1 cellular context compared by ENCODE assay signal in the genomic region with DNA sequence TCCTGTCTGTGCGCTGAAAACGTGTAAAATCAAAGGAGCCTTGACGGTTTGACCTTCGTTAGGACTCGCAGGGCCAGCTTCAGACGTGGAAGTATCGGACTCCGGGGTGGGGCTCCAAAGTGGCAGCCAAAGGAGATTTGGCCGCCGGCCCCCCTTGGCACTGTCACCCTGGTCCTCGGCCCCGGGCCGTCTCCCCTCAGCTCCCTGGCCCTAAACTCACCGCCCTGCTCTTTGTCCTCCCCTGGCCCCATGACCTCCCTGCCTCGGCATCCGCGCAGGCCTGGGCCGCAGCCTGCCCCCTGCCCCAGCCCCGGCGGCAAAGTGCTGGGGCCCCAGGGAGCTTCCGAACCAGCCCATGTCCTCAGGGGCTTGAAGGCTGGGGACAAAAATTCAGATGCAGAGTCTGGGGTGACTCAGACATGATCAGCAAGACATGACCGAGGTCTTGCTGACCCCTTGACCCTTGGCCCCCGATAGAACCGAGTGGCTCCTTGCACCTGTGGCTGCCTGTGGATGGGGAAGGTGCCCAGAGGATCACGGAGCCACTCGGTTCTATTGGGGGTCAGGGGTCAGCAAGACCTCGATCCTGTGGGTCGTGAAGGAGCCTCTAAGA.
TF ChIP-seq lines count a peak whose summit lies in the region.

No MANE protein-coding gene starts in this region.

TF ChIP-seq in liver, 16 proteins besides CTCF, POLR2A, EP300 and RAD21 (continued from another document):
- TF ChIP-seq, protein P1, sequence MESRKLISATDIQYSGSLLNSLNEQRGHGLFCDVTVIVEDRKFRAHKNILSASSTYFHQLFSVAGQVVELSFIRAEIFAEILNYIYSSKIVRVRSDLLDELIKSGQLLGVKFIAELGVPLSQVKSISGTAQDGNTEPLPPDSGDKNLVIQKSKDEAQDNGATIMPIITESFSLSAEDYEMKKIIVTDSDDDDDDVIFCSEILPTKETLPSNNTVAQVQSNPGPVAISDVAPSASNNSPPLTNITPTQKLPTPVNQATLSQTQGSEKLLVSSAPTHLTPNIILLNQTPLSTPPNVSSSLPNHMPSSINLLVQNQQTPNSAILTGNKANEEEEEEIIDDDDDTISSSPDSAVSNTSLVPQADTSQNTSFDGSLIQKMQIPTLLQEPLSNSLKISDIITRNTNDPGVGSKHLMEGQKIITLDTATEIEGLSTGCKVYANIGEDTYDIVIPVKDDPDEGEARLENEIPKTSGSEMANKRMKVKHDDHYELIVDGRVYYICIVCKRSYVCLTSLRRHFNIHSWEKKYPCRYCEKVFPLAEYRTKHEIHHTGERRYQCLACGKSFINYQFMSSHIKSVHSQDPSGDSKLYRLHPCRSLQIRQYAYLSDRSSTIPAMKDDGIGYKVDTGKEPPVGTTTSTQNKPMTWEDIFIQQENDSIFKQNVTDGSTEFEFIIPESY (IDR thresholded peaks at IDR 0.05) = no peak
- no peak for TF ChIP-seq EGR1 (IDR thresholded peaks at IDR 0.05; ENCODE audit: low read depth in 2 of 2)
- TF ChIP-seq GABPA (IDR thresholded peaks at IDR 0.05 in 1 of 2, conservative IDR thresholded peaks at IDR 0.05 in 1 of 2) = no peak
- no peak for TF ChIP-seq HNF4G (IDR thresholded peaks at IDR 0.05)
- peak; percentile 49 to 89 for TF ChIP-seq HNF4A (conservative IDR thresholded peaks at IDR 0.05)
- peak; percentile 20 for TF ChIP-seq YY1 (IDR thresholded peaks at IDR 0.05)
- TF ChIP-seq FOXA1 (IDR thresholded peaks at IDR 0.05) = no peak
